In the genomic region with DNA sequence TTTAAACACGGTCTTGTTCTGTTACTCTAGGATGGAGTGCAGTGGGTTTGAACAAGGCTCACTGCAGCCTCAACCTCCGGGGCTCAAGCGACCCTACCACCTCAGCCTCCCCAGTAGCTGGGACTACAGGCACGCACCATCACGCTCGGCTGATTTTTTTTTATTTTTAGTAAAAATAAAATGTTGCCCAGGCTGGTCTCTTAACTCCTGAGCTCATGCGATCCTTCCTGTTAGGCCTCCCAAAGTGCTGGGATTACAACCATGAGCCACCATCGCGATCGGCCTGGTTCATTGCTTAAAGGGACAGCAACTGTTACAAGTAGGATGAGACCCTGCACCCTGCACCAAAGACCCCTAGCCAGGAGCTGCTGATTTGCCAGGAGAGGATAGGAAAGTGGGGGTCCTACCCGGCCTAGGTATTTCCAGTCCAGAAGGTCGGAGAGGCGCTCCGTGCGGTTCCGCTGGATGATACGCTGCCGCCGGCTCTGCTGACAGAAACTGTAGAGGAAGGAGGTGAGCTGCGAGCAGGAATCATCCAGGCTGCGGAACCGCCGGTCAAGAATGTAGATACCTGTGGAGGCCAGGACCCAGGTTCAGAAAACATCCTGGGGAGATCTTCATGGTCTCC, we compare ENCODE assay signal across 1 cellular context.
TF ChIP-seq lines count a peak whose summit lies in the region.

No MANE protein-coding gene starts in this region.

TF ChIP-seq in GM23338, 12 proteins besides CTCF, POLR2A, EP300 and RAD21:
- TF ChIP-seq JUNB (IDR thresholded peaks at IDR 0.05; ENCODE audit: unreplicated experiment) = no peak
- no peak for TF ChIP-seq ZNF114 (CRISPR knock-in tag; IDR thresholded peaks at IDR 0.05)
- no peak for TF ChIP-seq STAT1 (IDR thresholded peaks at IDR 0.05; ENCODE audit: unreplicated experiment)
- TF ChIP-seq NANOG (IDR thresholded peaks at IDR 0.05; ENCODE audit: borderline replicate concordance) = no peak
- no peak for TF ChIP-seq ZNF331 (CRISPR knock-in tag; IDR thresholded peaks at IDR 0.05; ENCODE audit: low read depth)
- TF ChIP-seq CREB1 (CRISPR knock-in tag; IDR thresholded peaks at IDR 0.05; ENCODE audit: low read depth) = no peak
- TF ChIP-seq, protein P1, sequence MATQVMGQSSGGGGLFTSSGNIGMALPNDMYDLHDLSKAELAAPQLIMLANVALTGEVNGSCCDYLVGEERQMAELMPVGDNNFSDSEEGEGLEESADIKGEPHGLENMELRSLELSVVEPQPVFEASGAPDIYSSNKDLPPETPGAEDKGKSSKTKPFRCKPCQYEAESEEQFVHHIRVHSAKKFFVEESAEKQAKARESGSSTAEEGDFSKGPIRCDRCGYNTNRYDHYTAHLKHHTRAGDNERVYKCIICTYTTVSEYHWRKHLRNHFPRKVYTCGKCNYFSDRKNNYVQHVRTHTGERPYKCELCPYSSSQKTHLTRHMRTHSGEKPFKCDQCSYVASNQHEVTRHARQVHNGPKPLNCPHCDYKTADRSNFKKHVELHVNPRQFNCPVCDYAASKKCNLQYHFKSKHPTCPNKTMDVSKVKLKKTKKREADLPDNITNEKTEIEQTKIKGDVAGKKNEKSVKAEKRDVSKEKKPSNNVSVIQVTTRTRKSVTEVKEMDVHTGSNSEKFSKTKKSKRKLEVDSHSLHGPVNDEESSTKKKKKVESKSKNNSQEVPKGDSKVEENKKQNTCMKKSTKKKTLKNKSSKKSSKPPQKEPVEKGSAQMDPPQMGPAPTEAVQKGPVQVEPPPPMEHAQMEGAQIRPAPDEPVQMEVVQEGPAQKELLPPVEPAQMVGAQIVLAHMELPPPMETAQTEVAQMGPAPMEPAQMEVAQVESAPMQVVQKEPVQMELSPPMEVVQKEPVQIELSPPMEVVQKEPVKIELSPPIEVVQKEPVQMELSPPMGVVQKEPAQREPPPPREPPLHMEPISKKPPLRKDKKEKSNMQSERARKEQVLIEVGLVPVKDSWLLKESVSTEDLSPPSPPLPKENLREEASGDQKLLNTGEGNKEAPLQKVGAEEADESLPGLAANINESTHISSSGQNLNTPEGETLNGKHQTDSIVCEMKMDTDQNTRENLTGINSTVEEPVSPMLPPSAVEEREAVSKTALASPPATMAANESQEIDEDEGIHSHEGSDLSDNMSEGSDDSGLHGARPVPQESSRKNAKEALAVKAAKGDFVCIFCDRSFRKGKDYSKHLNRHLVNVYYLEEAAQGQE (IDR thresholded peaks at IDR 0.05; ENCODE audit: unreplicated experiment) = no peak
- TF ChIP-seq, protein P2, sequence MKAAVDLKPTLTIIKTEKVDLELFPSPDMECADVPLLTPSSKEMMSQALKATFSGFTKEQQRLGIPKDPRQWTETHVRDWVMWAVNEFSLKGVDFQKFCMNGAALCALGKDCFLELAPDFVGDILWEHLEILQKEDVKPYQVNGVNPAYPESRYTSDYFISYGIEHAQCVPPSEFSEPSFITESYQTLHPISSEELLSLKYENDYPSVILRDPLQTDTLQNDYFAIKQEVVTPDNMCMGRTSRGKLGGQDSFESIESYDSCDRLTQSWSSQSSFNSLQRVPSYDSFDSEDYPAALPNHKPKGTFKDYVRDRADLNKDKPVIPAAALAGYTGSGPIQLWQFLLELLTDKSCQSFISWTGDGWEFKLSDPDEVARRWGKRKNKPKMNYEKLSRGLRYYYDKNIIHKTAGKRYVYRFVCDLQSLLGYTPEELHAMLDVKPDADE (IDR thresholded peaks at IDR 0.05) = no peak
- no peak for TF ChIP-seq POLR2AphosphoS5 (IDR thresholded peaks at IDR 0.05; ENCODE audit: low read depth)
